1 cellular context compared by ENCODE assay signal in genomic region chr11:86134580-86135318, GRCh38.
TF ChIP-seq lines count a peak whose summit lies in the region.

No MANE protein-coding gene starts in this region.

TF ChIP-seq in K562, 482 proteins besides CTCF, POLR2A, EP300 and RAD21 (continued from another document and continues in another):
- TF ChIP-seq CEBPZ (IDR thresholded peaks at IDR 0.05; ENCODE audit: borderline replicate concordance, low read depth, low read length) (no peak), ZNF766 (CRISPR knock-in tag; conservative IDR thresholded peaks at IDR 0.05) (peak; percentile 63; the same call in 1 of the 2 replicates), HBP1 (CRISPR knock-in tag; IDR thresholded peaks at IDR 0.05) (0 out of 2 replicates have a peak, but pooled peaks have one; percentile 54), ZNF165 (CRISPR knock-in tag; IDR thresholded peaks at IDR 0.05; ENCODE audit: borderline replicate concordance) (no peak), MAZ (CRISPR knock-in tag; conservative IDR thresholded peaks at IDR 0.05 in 1 of 2, IDR thresholded peaks at IDR 0.05 in 1 of 2) (peak in 1 of 2 experiments; percentile 26; a peak in 1 of 4 replicates), E4F1 (CRISPR knock-in tag; IDR thresholded peaks at IDR 0.05; ENCODE audit: borderline replicate concordance) (no peak), SMARCA5 (IDR thresholded peaks at IDR 0.05) (0 out of 2 replicates have a peak, but pooled peaks have one; percentile 14), HMG20B (CRISPR knock-in tag; IDR thresholded peaks at IDR 0.05) (no peak), RBBP5 (IDR thresholded peaks at IDR 0.05; ENCODE audit: borderline replicate concordance, insufficient read depth, low read length, poor library complexity, severe bottlenecking) (peak; percentile 55), EHMT2 (IDR thresholded peaks at IDR 0.05) (peak; percentile 44), GABPA (tag; conservative IDR thresholded peaks at IDR 0.05; ENCODE audit: low read depth) (0 out of 2 replicates have a peak, but pooled peaks have one; percentile 1), VEZF1 (CRISPR knock-in tag; IDR thresholded peaks at IDR 0.05) (no peak; the same call in 1 of the 2 replicates), ATF7 (IDR thresholded peaks at IDR 0.05) (peak; percentile 44; the same call in 1 of the 2 replicates), HDAC8 (tag; IDR thresholded peaks at IDR 0.05) (no peak), BACH1 (tag; IDR thresholded peaks at IDR 0.05) (peak; percentile 36; the same call in 1 of the 2 replicates), ZNF449 (CRISPR knock-in tag; IDR thresholded peaks at IDR 0.05) (0 out of 2 replicates have a peak, but pooled peaks have one; percentile 56), ZNF263 (CRISPR knock-in tag; IDR thresholded peaks at IDR 0.05; ENCODE audit: borderline replicate concordance) (no peak), CCNT2 (IDR thresholded peaks at IDR 0.05; ENCODE audit: borderline replicate concordance, extremely low read depth, insufficient read length, low read depth, low read length) (no peak), NUFIP1 (IDR thresholded peaks at IDR 0.05; ENCODE audit: partially characterized antibody) (no peak), MXI1 (IDR thresholded peaks at IDR 0.05; ENCODE audit: low read depth, low read length) (0 out of 2 replicates have a peak, but pooled peaks have one; percentile 28), GATAD2B (IDR thresholded peaks at IDR 0.05; ENCODE audit: borderline replicate concordance) (no peak), MYC (IDR thresholded peaks at IDR 0.05; ENCODE audit: low read depth, low read length) (peak; percentile 25; the same call in 1 of the 2 replicates), MYC (CRISPR knock-in tag; IDR thresholded peaks at IDR 0.05; ENCODE audit: borderline replicate concordance, low read depth) (no peak), STAG1 (CRISPR knock-in tag; IDR thresholded peaks at IDR 0.05; ENCODE audit: borderline replicate concordance) (no peak), C11orf30 (IDR thresholded peaks at IDR 0.05; ENCODE audit: low read depth) (no peak), TEAD4 (IDR thresholded peaks at IDR 0.05; ENCODE audit: low read length) (peak; percentile 88), TEAD4 (CRISPR knock-in tag; IDR thresholded peaks at IDR 0.05; ENCODE audit: borderline replicate concordance) (no peak), PRDM10 (IDR thresholded peaks at IDR 0.05; ENCODE audit: partially characterized antibody) (peak; percentile 39), RREB1 (CRISPR knock-in tag; IDR thresholded peaks at IDR 0.05) (no peak), TEAD1 (CRISPR knock-in tag; IDR thresholded peaks at IDR 0.05) (no peak; a peak in 1 of 4 replicates), ZBTB9 (CRISPR knock-in tag; IDR thresholded peaks at IDR 0.05) (0 out of 2 replicates have a peak, but pooled peaks have one; percentile 20), ZNF707 (CRISPR knock-in tag; conservative IDR thresholded peaks at IDR 0.05) (no peak), JUNB (CRISPR knock-in tag; conservative IDR thresholded peaks at IDR 0.05) (no peak)
